Comparison of ENCODE assay signal across 8 cellular contexts in the genomic region with DNA sequence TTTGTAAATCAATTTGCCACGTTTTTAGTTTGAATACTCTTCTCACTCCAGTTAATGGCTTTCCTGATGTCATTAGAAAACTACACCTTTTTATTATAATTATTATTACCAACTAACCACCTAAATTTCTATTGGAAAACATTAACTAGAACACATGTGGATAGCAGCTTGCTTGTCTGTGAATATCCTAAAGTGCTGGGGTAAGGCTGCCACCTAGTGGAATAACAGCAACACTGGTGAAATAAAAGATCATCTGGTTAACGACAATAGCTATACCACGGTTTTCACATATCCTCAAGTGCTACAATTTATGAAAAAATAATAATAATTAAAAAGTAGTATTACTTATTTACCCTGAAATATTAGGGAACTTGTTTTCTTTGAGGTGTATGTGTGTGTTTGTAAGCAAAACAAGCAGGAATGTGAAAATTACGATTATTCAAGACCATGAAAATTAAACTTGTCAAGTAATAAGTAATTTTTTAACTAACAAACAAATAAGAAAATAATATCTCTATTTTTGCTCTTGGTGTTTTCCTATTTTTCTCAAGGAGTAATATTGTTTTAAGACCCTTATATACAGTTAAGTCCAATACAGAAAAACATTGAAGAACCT.
DNase-seq lines count a peak whose midpoint lies in the region; ATAC-seq lines count a peak whose summit lies in the region.

No MANE protein-coding gene starts in this region.

- DNase-seq in NCI-H2107 treated with DMSO at 0.1 percent for 48 hours (lab: John Stamatoyannopoulos, UW; ENCODE audit: unreplicated experiment): peak; percentile 37
- no peak for DNase-seq in NCI-H2107 (lab: John Stamatoyannopoulos, UW)
- DNase-seq in NCI-H69 (lab: John Stamatoyannopoulos, UW): peak; percentile 52
- peak; percentile 79 for DNase-seq in astrocyte of the hippocampus (ENCODE audit: low read depth, low spot score)
- peak in 29 of 51 donors; percentile 1 to 80 (median 19) for DNase-seq in hypothalamus (lab: John Stamatoyannopoulos, UW)
- DNase-seq in stimulated activated CD4-positive, alpha-beta T cell treated with anti-CD3 and anti-CD28 coated beads, Interleukin-2, amount 100 ng/mL, for 48 hours: peak; percentile 11 to 18

- ATAC-seq in GM21447 (IDR thresholded peaks at IDR 0.05; ENCODE audit: unreplicated experiment): peak; percentile 98
- peak; percentile 91 for ATAC-seq in HG03575 (IDR thresholded peaks at IDR 0.05; ENCODE audit: extremely low read depth, insufficient number of reproducible peaks, low FRiP score, unreplicated experiment)
